In the genomic region with DNA sequence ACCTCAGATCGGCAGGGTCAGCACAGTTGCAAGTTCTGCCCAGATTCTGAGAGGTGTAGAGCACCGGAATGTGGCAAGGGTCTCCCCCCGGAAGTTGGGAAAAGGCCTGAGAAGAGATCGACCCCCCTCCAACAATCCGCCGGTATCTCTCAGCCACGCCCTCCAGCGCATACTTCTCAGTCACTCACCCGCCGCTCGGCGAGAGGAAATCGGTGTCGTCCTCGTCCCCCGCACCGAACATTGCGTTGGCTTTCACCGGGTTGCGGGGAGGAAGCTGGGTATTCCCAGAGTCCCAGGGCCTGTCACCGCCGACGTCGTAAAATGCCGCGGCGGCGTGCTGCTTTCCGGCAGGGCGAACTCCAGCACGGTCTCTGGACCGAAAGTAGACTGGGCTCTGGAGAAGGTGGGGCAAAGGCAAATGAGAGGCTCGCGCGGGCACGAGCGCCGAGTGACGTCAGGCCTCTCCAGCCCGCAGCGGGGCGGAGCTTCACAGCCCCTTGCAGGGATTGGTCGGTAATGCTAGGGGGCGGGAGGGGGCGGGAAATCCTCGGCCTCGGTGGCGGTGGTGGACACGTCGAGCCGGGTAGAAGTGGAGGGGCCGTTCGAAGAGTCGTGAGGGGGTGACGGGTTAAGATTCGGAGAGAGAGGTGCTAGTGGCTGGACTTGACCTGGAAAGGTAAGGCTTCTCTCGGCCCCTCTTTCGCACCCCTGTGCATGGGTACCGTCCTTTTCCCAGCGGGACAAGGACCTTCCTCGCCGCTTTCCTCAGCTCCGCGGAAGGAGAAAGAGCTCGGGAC, we compare ENCODE assay signal across 8 cellular contexts. TPM values are rescaled to one million over a fixed set of nuclear protein-coding genes. Genes with fewer than 3 reads are reported as not detected.
DNase-seq lines count a peak whose midpoint lies in the region; ATAC-seq and TF ChIP-seq lines count a peak whose summit lies in the region.

A gene with protein sequence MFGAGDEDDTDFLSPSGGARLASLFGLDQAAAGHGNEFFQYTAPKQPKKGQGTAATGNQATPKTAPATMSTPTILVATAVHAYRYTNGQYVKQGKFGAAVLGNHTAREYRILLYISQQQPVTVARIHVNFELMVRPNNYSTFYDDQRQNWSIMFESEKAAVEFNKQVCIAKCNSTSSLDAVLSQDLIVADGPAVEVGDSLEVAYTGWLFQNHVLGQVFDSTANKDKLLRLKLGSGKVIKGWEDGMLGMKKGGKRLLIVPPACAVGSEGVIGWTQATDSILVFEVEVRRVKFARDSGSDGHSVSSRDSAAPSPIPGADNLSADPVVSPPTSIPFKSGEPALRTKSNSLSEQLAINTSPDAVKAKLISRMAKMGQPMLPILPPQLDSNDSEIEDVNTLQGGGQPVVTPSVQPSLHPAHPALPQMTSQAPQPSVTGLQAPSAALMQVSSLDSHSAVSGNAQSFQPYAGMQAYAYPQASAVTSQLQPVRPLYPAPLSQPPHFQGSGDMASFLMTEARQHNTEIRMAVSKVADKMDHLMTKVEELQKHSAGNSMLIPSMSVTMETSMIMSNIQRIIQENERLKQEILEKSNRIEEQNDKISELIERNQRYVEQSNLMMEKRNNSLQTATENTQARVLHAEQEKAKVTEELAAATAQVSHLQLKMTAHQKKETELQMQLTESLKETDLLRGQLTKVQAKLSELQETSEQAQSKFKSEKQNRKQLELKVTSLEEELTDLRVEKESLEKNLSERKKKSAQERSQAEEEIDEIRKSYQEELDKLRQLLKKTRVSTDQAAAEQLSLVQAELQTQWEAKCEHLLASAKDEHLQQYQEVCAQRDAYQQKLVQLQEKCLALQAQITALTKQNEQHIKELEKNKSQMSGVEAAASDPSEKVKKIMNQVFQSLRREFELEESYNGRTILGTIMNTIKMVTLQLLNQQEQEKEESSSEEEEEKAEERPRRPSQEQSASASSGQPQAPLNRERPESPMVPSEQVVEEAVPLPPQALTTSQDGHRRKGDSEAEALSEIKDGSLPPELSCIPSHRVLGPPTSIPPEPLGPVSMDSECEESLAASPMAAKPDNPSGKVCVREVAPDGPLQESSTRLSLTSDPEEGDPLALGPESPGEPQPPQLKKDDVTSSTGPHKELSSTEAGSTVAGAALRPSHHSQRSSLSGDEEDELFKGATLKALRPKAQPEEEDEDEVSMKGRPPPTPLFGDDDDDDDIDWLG (minus strand): TSS at position 275 of the 797 bp plus-strand sequence. CDS start 34 bp downstream, at position 241.
A gene (plus strand): TSS at position 542 of the 797 bp plus-strand sequence. CDS start 34,605 bp downstream, outside the sequence.

- peak within 1 kb of the TSS; percentile 91 for H3K4me3 Mint-ChIP-seq in chondrocyte (ENCODE audit: unreplicated experiment)

- H3K4me3 ChIP-seq in AG10803 (ENCODE audit: low read length) = peak within 1 kb of the TSS; percentile 89
- H3K4me3 ChIP-seq in kidney epithelial cell (ENCODE audit: low read depth, low read length) = peak within 1 kb of the TSS; percentile 99

- peaks cover 2% of the 10 kb centered on the region for H3K36me3 Mint-ChIP-seq in chondrocyte (ENCODE audit: low read depth)

- H3K36me3 ChIP-seq in kidney epithelial cell (ENCODE audit: control insufficient read depth, insufficient read depth, low read length) = no peaks in the 10 kb centered on the region

- peaks cover 49% of the 10 kb centered on the region for H3K4me1 Mint-ChIP-seq in chondrocyte (ENCODE audit: low read depth)

- H3K27me3 Mint-ChIP-seq in chondrocyte (ENCODE audit: low read depth) = no peaks in the 10 kb centered on the region

- TF ChIP-seq CTCF in AG10803 (conservative IDR thresholded peaks at IDR 0.05; ENCODE audit: low read length) (no peak), chondrocyte (IDR thresholded peaks at IDR 0.05) (no peak), kidney epithelial cell (IDR thresholded peaks at IDR 0.05; ENCODE audit: insufficient read depth, low read length, poor library complexity, severe bottlenecking) (no peak)

- ATAC-seq in GM19043 (IDR thresholded peaks at IDR 0.05; ENCODE audit: low read depth, unreplicated experiment) (peak; percentile 80), HG03378 (IDR thresholded peaks at IDR 0.05; ENCODE audit: unreplicated experiment) (peak; percentile 69)

- no peaks in the 10 kb centered on the region for H3K27me3 ChIP-seq in kidney epithelial cell (ENCODE audit: control insufficient read depth, insufficient read depth, low read length)

- no peaks in the 10 kb centered on the region for H3K9me3 Mint-ChIP-seq in chondrocyte (ENCODE audit: low read depth)

- peak within 1 kb of the TSS; percentile 98 for H3K27ac Mint-ChIP-seq in chondrocyte (ENCODE audit: unreplicated experiment)

- DNase-seq in AG10803 (ENCODE audit: low read depth) = peak; percentile 98
- DNase-seq in NCI-H460 (ENCODE audit: extremely low read depth, low read depth) = peak; percentile 98
- peak; percentile 95 for DNase-seq in activated CD4-positive, alpha-beta T cell treated with anti-CD3 and anti-CD28 coated beads for 24 hours (ENCODE audit: low read depth in 2 of 2)
- peak; percentile 98 for DNase-seq in chondrocyte (ENCODE audit: low spot score)
- DNase-seq in kidney epithelial cell (ENCODE audit: low read depth) = peak; percentile 90
- DNase-seq in stimulated activated CD4-positive, alpha-beta T cell treated with anti-CD3 and anti-CD28 coated beads, Interleukin-15, amount 100 ng/mL, for 48 hours (ENCODE audit: low read depth in 2 of 2) = peak; percentile 93 to 96

RNA-seq across cellular contexts. Expression of the first gene that starts in this region (rescaled TPM):
- 15.7 and 16.8 TPM in 2 replicates for total RNA-seq in NCI-H460 (2014; rRNA removed; shearing (Covaris generic))
- 19.5 and 27.5 TPM in 2 replicates for polyA plus RNA-seq in NCI-H460 (2014; cell fraction: nucleus; rRNA removed)
- total RNA-seq in chondrocyte = 26.0 to 33.6 TPM (median 27.6 TPM) in 3 replicates
- 17.2 and 17.7 TPM in 2 replicates for total RNA-seq in kidney epithelial cell

RNA-seq across cellular contexts. Expression of the second gene that starts in this region (rescaled TPM):
- total RNA-seq in NCI-H460 (2014; rRNA removed; shearing (Covaris generic)) = 55.1 and 68.3 TPM in 2 replicates
- 15.2 and 23.1 TPM in 2 replicates for polyA plus RNA-seq in NCI-H460 (2014; cell fraction: nucleus; rRNA removed)
- total RNA-seq in chondrocyte (30.9 to 39.6 TPM (median 38.6 TPM) in 3 replicates), kidney epithelial cell (19.8 and 20.9 TPM in 2 replicates)

Comparison
In these comparisons a context has a peak if more than half of its experiments do, and no peak if none do; other contexts are left out.
1. Peak in every context shown above with its lines: DNase-seq, ATAC-seq and H3K4me3 ChIP-seq.